ENCODE assay signal across 9 cellular contexts in genomic region chr17:32264140-32264799, GRCh38. TPM values are rescaled to one million over a fixed set of nuclear protein-coding genes. Genes with fewer than 3 reads are reported as not detected.
DNase-seq lines count a peak whose midpoint lies in the region; ATAC-seq and TF ChIP-seq lines count a peak whose summit lies in the region.
"Had no signal": no experiment of that assay in that cellular context is flagged by ENCODE, and none has a peak within 500 bp of the region (broad histone marks: within the 10 kb centered on the region; RNA-seq: fewer than 3 reads in every experiment).

No MANE protein-coding gene starts in this region.

- H3K36me3 ChIP-seq in NT2/D1 (ENCODE audit: insufficient read depth, insufficient read length, low read length): no peaks in the 10 kb centered on the region

- H3K4me3 Mint-ChIP-seq in activated CD4-positive, alpha-beta T cell treated with anti-CD3 and anti-CD28 coated beads, Interleukin-2, amount 10 ng/mL, durations not matched to agents 7 days and 5 days: peak overlapping the region; percentile 40

- POLR2A ChIA-PET in activated CD4-positive, alpha-beta T cell treated with anti-CD3 and anti-CD28 coated beads, Interleukin-2, amount 10 ng/mL, durations not matched to agents 7 days and 5 days (lab: Charles Lee): no interaction called here

- TF ChIP-seq CTCF in foreskin keratinocyte (conservative IDR thresholded peaks at IDR 0.05): peak; percentile 23
- no peak for TF ChIP-seq CTCF in GM13977 (IDR thresholded peaks at IDR 0.05; ENCODE audit: extremely low read depth, insufficient read depth, missing control alignments)

- no peak for DNase-seq in activated CD4-positive, alpha-beta T cell treated with anti-CD3 and anti-CD28 coated beads, Interleukin-2, amount 10 ng/mL, durations not matched to agents 7 days and 5 days
- no peak for DNase-seq in activated CD4-positive, alpha-beta T cell treated with anti-CD3 and anti-CD28 coated beads, Interleukin-2, amount 50 U/mL, for 1 hour
- no peak for DNase-seq in NT2/D1 (ENCODE audit: low read depth, low spot score)
- no peak for DNase-seq in foreskin keratinocyte
- no peak for DNase-seq in sciatic nerve (ENCODE audit: low spot score)
- DNase-seq in GM13977 (ENCODE audit: low spot score): no peak
- no peak for DNase-seq in NCI-H128 (lab: John Stamatoyannopoulos, UW; ENCODE audit: unreplicated experiment)
- DNase-seq: OCI-M1 had no signal

- CTCF ChIA-PET in activated CD4-positive, alpha-beta T cell treated with anti-CD3 and anti-CD28 coated beads, Interleukin-2, amount 10 ng/mL, durations not matched to agents 7 days and 5 days (lab: Charles Lee): interaction anchor here (0.6 kb wide), 1 partner anchor 11 kb away, joined by 4 read pairs; no protein-coding TSS in a partner anchor

- no peak overlapping the region for H3K27ac Mint-ChIP-seq in activated CD4-positive, alpha-beta T cell treated with anti-CD3 and anti-CD28 coated beads, Interleukin-2, amount 10 ng/mL, durations not matched to agents 7 days and 5 days

- H3K4me3 ChIP-seq in NT2/D1 (ENCODE audit: insufficient read length, low read depth): peak overlapping the region; percentile 37

- H3K27ac ChIP-seq in foreskin keratinocyte: no peak overlapping the region

- H3K9me3 Mint-ChIP-seq in activated CD4-positive, alpha-beta T cell treated with anti-CD3 and anti-CD28 coated beads, Interleukin-2, amount 10 ng/mL, durations not matched to agents 7 days and 5 days: no peaks in the 10 kb centered on the region

- peak overlapping the region; percentile 17 for H3K9ac ChIP-seq in NT2/D1 (ENCODE audit: insufficient read length, low read depth)

- in situ Hi-C loops in GM13977 (cut with MboI; ENCODE audit: low pct_unique_long_range_greater_than_20kb, low sequenced_read_pairs, unreplicated experiment): no loop called here

- H3K9me3 ChIP-seq in NT2/D1 (ENCODE audit: insufficient read depth, low read length): no peaks in the 10 kb centered on the region

- ATAC-seq in foreskin keratinocyte (no peak), sciatic nerve (peak; percentile 37), HG03378 (IDR thresholded peaks at IDR 0.05; ENCODE audit: unreplicated experiment) (no peak)

- peaks cover 9% of the 10 kb centered on the region for H3K4me1 Mint-ChIP-seq in activated CD4-positive, alpha-beta T cell treated with anti-CD3 and anti-CD28 coated beads, Interleukin-2, amount 10 ng/mL, durations not matched to agents 7 days and 5 days

- H3K27me3 Mint-ChIP-seq in activated CD4-positive, alpha-beta T cell treated with anti-CD3 and anti-CD28 coated beads, Interleukin-2, amount 10 ng/mL, durations not matched to agents 7 days and 5 days: peaks cover 75% of the 10 kb centered on the region

- peaks cover 1% of the 10 kb centered on the region for H3K36me3 Mint-ChIP-seq in activated CD4-positive, alpha-beta T cell treated with anti-CD3 and anti-CD28 coated beads, Interleukin-2, amount 10 ng/mL, durations not matched to agents 7 days and 5 days (ENCODE audit: low read depth)

- intact Hi-C loops in sciatic nerve (cut with DNase I): no loop called here

- H3K27me3 ChIP-seq in NT2/D1 (ENCODE audit: insufficient read depth, insufficient read length) (peaks cover 18% of the 10 kb centered on the region), foreskin keratinocyte (peaks cover 83% of the 10 kb centered on the region)

- H3K4me1 ChIP-seq in NT2/D1 (ENCODE audit: insufficient read depth, insufficient read length): peaks cover 9% of the 10 kb centered on the region
- no peaks in the 10 kb centered on the region for H3K4me1 ChIP-seq in foreskin keratinocyte

RNA-seq across cellular contexts. Expression of gene RHBDL3, which starts 1.4 kb away (rescaled TPM):
- under 1 TPM; 0.67 to 0.69 TPM for total RNA-seq in activated CD4-positive, alpha-beta T cell treated with anti-CD3 and anti-CD28 coated beads, Interleukin-2, amount 10 ng/mL, durations not matched to agents 7 days and 5 days
- total RNA-seq in foreskin keratinocyte (0.03 TPM in 1 of 2 replicates, not detected in the other), sciatic nerve (1.1 TPM)
- 0.02 TPM in 1 of 2 replicates, not detected in the other for polyA plus RNA-seq in foreskin keratinocyte
